Comparison of ENCODE assay signal across 25 cellular contexts in genomic region chr13:76086729-76087128, GRCh38.
"Had no signal": no experiment of that assay in that cellular context is flagged by ENCODE, and none has a peak within 500 bp of the region (broad histone marks: within the 10 kb centered on the region; RNA-seq: fewer than 3 reads in every experiment).

No MANE protein-coding gene starts in this region.

- H3K4me3 ChIP-seq: PC-9 had no signal

- DNase-seq: activated CD4-positive, alpha-beta memory T cell treated with anti-CD3 and anti-CD28 coated beads for 36 hours; activated CD4-positive, alpha-beta T cell treated with anti-CD3 and anti-CD28 coated beads, Interleukin-2, amount 10 ng/mL, durations not matched to agents 7 days and 5 days; activated CD4-positive, CD25-positive, alpha-beta regulatory T cell; activated CD8-positive, alpha-beta memory T cell treated with anti-CD3 and anti-CD28 coated beads for 24 hours; activated gamma-delta T cell; activated naive CD4-positive, alpha-beta T cell treated with anti-CD3 and anti-CD28 coated beads, Interleukin-2, amount 10 ng/mL, durations not matched to agents 7 days and 5 days; activated naive CD8-positive, alpha-beta T cell treated with anti-CD3 and anti-CD28 coated beads for 36 hours; activated T-cell treated with anti-CD3 and anti-CD28 coated beads, Interleukin-2, amount 50 U/mL, for 4 hours; cerebellar nuclear complex; MM.1S; NCI-H1105 treated with DMSO at 0.1 percent for 48 hours; NCI-H1436 treated with DMSO at 0.1 percent for 48 hours; NCI-H187 treated with DMSO at 0.1 percent for 48 hours; NCI-H2081 treated with DMSO at 0.1 percent for 48 hours; NCI-H2171; NCI-H2227 treated with DMSO at 0.1 percent for 48 hours; NCI-H446 treated with DMSO at 0.1 percent for 48 hours; NCI-H524 treated with DMSO at 0.1 percent for 48 hours; NCI-H748 treated with DMSO at 0.1 percent for 48 hours; NK-92 treated with Interleukin-12 subunit alpha and Interleukin-12 subunit beta, amount 100 ng/mL, for 24 hours; PC-9; SHP77 treated with DMSO at 0.1 percent for 48 hours; T-helper 17 cell; T-helper 9 cell had no signal

- H3K27ac ChIP-seq: PC-9 had no signal

- ATAC-seq: activated T-cell treated with anti-CD3 and anti-CD28 coated beads, Interleukin-2, amount 50 U/mL, for 4 hours; activated T-helper 17 cell treated with anti-CD3 and anti-CD28 coated beads, Interleukin-2, amount 50 U/mL, for 72 hours; T-helper 17 cell had no signal
